Comparison of ENCODE assay signal across 1 cellular context in genomic region chr6:3259491-3259958, GRCh38.
TF ChIP-seq lines count a peak whose summit lies in the region.

No MANE protein-coding gene starts in this region.

TF ChIP-seq in HepG2, 621 proteins besides CTCF, POLR2A, EP300 and RAD21 (continued from another document and continues in another):
- TF ChIP-seq ZFP82 (CRISPR knock-in tag; IDR thresholded peaks at IDR 0.05; ENCODE audit: borderline replicate concordance) (no peak), ZNF383 (CRISPR knock-in tag; IDR thresholded peaks at IDR 0.05; ENCODE audit: borderline replicate concordance) (no peak), ZNF709 (CRISPR knock-in tag; IDR thresholded peaks at IDR 0.05) (peak; percentile 0; the same call in 1 of the 2 replicates), NKX3-1 (CRISPR knock-in tag; IDR thresholded peaks at IDR 0.05) (no peak), ZNF10 (CRISPR knock-in tag; IDR thresholded peaks at IDR 0.05; ENCODE audit: borderline replicate concordance, low read depth) (no peak), ZNF772 (CRISPR knock-in tag; IDR thresholded peaks at IDR 0.05) (peak; percentile 49; the same call in 1 of the 2 replicates), ZNF382 (CRISPR knock-in tag; IDR thresholded peaks at IDR 0.05; ENCODE audit: borderline replicate concordance) (no peak), ZNF780A (CRISPR knock-in tag; IDR thresholded peaks at IDR 0.05) (0 out of 2 replicates have a peak, but pooled peaks have one; percentile 1), HMGA1 (CRISPR knock-in tag; conservative IDR thresholded peaks at IDR 0.05) (no peak), MAFF (IDR thresholded peaks at IDR 0.05; ENCODE audit: low read depth, low read length) (no peak), SIX1 (CRISPR knock-in tag; IDR thresholded peaks at IDR 0.05; ENCODE audit: borderline replicate concordance) (no peak), MXD1 (CRISPR knock-in tag; IDR thresholded peaks at IDR 0.05) (no peak; the same call in 1 of the 2 replicates), ZNF672 (CRISPR knock-in tag; IDR thresholded peaks at IDR 0.05) (no peak), ZNF629 (CRISPR knock-in tag; conservative IDR thresholded peaks at IDR 0.05) (no peak), ZNF350 (CRISPR knock-in tag; IDR thresholded peaks at IDR 0.05; ENCODE audit: borderline replicate concordance, low read depth) (0 out of 2 replicates have a peak, but pooled peaks have one; percentile 16), KLF11 (CRISPR knock-in tag; IDR thresholded peaks at IDR 0.05) (0 out of 2 replicates have a peak, but pooled peaks have one; percentile 40), IKZF1 (IDR thresholded peaks at IDR 0.05) (no peak), YEATS2 (CRISPR knock-in tag; IDR thresholded peaks at IDR 0.05; ENCODE audit: borderline replicate concordance) (no peak), ZNF256 (CRISPR knock-in tag; conservative IDR thresholded peaks at IDR 0.05) (no peak), ZSCAN20 (CRISPR knock-in tag; IDR thresholded peaks at IDR 0.05; ENCODE audit: borderline replicate concordance) (no peak), ETS1 (CRISPR knock-in tag; IDR thresholded peaks at IDR 0.05) (0 out of 2 replicates have a peak, but pooled peaks have one; percentile 6), ZFP36L1 (CRISPR knock-in tag; IDR thresholded peaks at IDR 0.05) (no peak), ZNF598 (CRISPR knock-in tag; IDR thresholded peaks at IDR 0.05; ENCODE audit: borderline replicate concordance) (peak; percentile 68; the same call in 1 of the 2 replicates), TEAD2 (CRISPR knock-in tag; IDR thresholded peaks at IDR 0.05) (no peak), ZNF280D (CRISPR knock-in tag; IDR thresholded peaks at IDR 0.05) (0 out of 2 replicates have a peak, but pooled peaks have one; percentile 18), HIVEP1 (CRISPR knock-in tag; IDR thresholded peaks at IDR 0.05) (no peak), GTF3A (CRISPR knock-in tag; conservative IDR thresholded peaks at IDR 0.05) (no peak), EZH2 (conservative IDR thresholded peaks at IDR 0.05; ENCODE audit: low read depth, low read length) (no peak), TP53 (CRISPR knock-in tag; conservative IDR thresholded peaks at IDR 0.05) (no peak), ZFP91 (CRISPR knock-in tag; IDR thresholded peaks at IDR 0.05; ENCODE audit: borderline replicate concordance) (peak; percentile 69; the same call in 1 of the 2 replicates), ZNF275 (CRISPR knock-in tag; IDR thresholded peaks at IDR 0.05; ENCODE audit: borderline replicate concordance) (no peak), NCOA2 (CRISPR knock-in tag; IDR thresholded peaks at IDR 0.05) (no peak), NAIF1 (CRISPR knock-in tag; IDR thresholded peaks at IDR 0.05; ENCODE audit: borderline replicate concordance) (no peak), GABPB1 (CRISPR knock-in tag; IDR thresholded peaks at IDR 0.05) (peak; percentile 21; the same call in 1 of the 2 replicates), AGO2 (optimal IDR thresholded peaks at IDR 0.05; ENCODE audit: low read depth, low read length) (peak; percentile 44), ERF (CRISPR knock-in tag; IDR thresholded peaks at IDR 0.05) (peak; percentile 49; the same call in 1 of the 2 replicates), ZSCAN29 (CRISPR knock-in tag; conservative IDR thresholded peaks at IDR 0.05) (0 out of 2 replicates have a peak, but pooled peaks have one; percentile 2), SYNCRIP (IDR thresholded peaks at IDR 0.05; ENCODE audit: insufficient read depth, low read depth, low read length) (no peak), JUND (CRISPR knock-in tag; IDR thresholded peaks at IDR 0.05) (no peak), ARNT2 (CRISPR knock-in tag; IDR thresholded peaks at IDR 0.05; ENCODE audit: low read depth) (no peak), HNRNPK (IDR thresholded peaks at IDR 0.05; ENCODE audit: low read depth, low read length, poor library complexity, severe bottlenecking) (no peak), KMT2B (CRISPR knock-in tag; IDR thresholded peaks at IDR 0.05) (0 out of 2 replicates have a peak, but pooled peaks have one; percentile 22), GATAD2A (CRISPR knock-in tag; IDR thresholded peaks at IDR 0.05) (peak; percentile 51; the same call in 1 of the 2 replicates), EEA1 (CRISPR knock-in tag; IDR thresholded peaks at IDR 0.05; ENCODE audit: borderline replicate concordance) (peak; percentile 5; the same call in 1 of the 2 replicates), EED (CRISPR knock-in tag; IDR thresholded peaks at IDR 0.05) (no peak), PLRG1 (conservative IDR thresholded peaks at IDR 0.05) (no peak), HNF4G (IDR thresholded peaks at IDR 0.05; ENCODE audit: borderline replicate concordance, low read depth, low read length) (no peak), HNF4G (CRISPR knock-in tag; IDR thresholded peaks at IDR 0.05; ENCODE audit: borderline replicate concordance, low read depth) (0 out of 2 replicates have a peak, but pooled peaks have one; percentile 49), ZNF83 (CRISPR knock-in tag; IDR thresholded peaks at IDR 0.05; ENCODE audit: borderline replicate concordance) (no peak)
- TF ChIP-seq, protein P1, sequence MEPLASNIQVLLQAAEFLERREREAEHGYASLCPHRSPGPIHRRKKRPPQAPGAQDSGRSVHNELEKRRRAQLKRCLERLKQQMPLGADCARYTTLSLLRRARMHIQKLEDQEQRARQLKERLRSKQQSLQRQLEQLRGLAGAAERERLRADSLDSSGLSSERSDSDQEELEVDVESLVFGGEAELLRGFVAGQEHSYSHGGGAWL (CRISPR knock-in tag; IDR thresholded peaks at IDR 0.05): peak; percentile 34; the same call in 1 of the 2 replicates
- TF ChIP-seq, protein P2, sequence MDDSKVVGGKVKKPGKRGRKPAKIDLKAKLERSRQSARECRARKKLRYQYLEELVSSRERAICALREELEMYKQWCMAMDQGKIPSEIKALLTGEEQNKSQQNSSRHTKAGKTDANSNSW (CRISPR knock-in tag; IDR thresholded peaks at IDR 0.05; ENCODE audit: borderline replicate concordance): no peak
- TF ChIP-seq, protein P3, sequence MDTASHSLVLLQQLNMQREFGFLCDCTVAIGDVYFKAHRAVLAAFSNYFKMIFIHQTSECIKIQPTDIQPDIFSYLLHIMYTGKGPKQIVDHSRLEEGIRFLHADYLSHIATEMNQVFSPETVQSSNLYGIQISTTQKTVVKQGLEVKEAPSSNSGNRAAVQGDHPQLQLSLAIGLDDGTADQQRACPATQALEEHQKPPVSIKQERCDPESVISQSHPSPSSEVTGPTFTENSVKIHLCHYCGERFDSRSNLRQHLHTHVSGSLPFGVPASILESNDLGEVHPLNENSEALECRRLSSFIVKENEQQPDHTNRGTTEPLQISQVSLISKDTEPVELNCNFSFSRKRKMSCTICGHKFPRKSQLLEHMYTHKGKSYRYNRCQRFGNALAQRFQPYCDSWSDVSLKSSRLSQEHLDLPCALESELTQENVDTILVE (CRISPR knock-in tag; IDR thresholded peaks at IDR 0.05): peak; percentile 32; the same call in 1 of the 2 replicates
- TF ChIP-seq, protein P4, sequence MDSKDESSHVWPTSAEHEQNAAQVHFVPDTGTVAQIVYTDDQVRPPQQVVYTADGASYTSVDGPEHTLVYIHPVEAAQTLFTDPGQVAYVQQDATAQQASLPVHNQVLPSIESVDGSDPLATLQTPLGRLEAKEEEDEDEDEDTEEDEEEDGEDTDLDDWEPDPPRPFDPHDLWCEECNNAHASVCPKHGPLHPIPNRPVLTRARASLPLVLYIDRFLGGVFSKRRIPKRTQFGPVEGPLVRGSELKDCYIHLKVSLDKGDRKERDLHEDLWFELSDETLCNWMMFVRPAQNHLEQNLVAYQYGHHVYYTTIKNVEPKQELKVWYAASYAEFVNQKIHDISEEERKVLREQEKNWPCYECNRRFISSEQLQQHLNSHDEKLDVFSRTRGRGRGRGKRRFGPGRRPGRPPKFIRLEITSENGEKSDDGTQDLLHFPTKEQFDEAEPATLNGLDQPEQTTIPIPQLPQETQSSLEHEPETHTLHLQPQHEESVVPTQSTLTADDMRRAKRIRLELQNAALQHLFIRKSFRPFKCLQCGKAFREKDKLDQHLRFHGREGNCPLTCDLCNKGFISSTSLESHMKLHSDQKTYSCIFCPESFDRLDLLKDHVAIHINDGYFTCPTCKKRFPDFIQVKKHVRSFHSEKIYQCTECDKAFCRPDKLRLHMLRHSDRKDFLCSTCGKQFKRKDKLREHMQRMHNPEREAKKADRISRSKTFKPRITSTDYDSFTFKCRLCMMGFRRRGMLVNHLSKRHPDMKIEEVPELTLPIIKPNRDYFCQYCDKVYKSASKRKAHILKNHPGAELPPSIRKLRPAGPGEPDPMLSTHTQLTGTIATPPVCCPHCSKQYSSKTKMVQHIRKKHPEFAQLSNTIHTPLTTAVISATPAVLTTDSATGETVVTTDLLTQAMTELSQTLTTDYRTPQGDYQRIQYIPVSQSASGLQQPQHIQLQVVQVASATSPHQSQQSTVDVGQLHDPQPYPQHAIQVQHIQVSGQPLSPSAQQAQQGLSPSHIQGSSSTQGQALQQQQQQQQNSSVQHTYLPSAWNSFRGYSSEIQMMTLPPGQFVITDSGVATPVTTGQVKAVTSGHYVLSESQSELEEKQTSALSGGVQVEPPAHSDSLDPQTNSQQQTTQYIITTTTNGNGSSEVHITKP (CRISPR knock-in tag; IDR thresholded peaks at IDR 0.05; ENCODE audit: low read depth): 0 out of 2 replicates have a peak, but pooled peaks have one; percentile 25
- TF ChIP-seq, protein P5, sequence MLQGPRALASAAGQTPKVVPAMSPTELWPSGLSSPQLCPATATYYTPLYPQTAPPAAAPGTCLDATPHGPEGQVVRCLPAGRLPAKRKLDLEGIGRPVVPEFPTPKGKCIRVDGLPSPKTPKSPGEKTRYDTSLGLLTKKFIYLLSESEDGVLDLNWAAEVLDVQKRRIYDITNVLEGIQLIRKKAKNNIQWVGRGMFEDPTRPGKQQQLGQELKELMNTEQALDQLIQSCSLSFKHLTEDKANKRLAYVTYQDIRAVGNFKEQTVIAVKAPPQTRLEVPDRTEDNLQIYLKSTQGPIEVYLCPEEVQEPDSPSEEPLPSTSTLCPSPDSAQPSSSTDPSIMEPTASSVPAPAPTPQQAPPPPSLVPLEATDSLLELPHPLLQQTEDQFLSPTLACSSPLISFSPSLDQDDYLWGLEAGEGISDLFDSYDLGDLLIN (CRISPR knock-in tag; IDR thresholded peaks at IDR 0.05; ENCODE audit: borderline replicate concordance): no peak
- TF ChIP-seq, protein P6, sequence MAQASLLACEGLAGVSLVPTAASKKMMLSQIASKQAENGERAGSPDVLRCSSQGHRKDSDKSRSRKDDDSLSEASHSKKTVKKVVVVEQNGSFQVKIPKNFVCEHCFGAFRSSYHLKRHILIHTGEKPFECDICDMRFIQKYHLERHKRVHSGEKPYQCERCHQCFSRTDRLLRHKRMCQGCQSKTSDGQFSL (CRISPR knock-in tag; IDR thresholded peaks at IDR 0.05): no peak
